In genomic region chr4:39613093-39613656, GRCh38 we compare ENCODE assay signal across 10 cellular contexts. TPM values are rescaled to one million over a fixed set of nuclear protein-coding genes. Genes with fewer than 3 reads are reported as not detected.
DNase-seq lines count a peak whose midpoint lies in the region; ATAC-seq and TF ChIP-seq lines count a peak whose summit lies in the region.
"Had no signal": no experiment of that assay in that cellular context is flagged by ENCODE, and none has a peak within 500 bp of the region (broad histone marks: within the 10 kb centered on the region; RNA-seq: fewer than 3 reads in every experiment).

No MANE protein-coding gene starts in this region.

- TF ChIP-seq CTCF in PC-3 (conservative IDR thresholded peaks at IDR 0.05; ENCODE audit: low read depth, low read length), result no peak

- no peaks in the 10 kb centered on the region for H3K36me3 ChIP-seq in PC-3 (ENCODE audit: low read depth, low read length)

- H3K9ac ChIP-seq in PC-3 (ENCODE audit: low read length), result no peak overlapping the region; the same call in 1 of the 2 replicates

- peaks cover 72% of the 10 kb centered on the region for H3K4me1 ChIP-seq in PC-3 (ENCODE audit: insufficient read depth, low read length)

- POLR2A ChIA-PET in PC-3 (lab: Charles Lee; ENCODE audit: unreplicated experiment), result interaction anchor here (0.6 to 1.5 kb wide), 3 partner anchors 19 to 86 kb away, joined by 4 to 7 read pairs (median 4); partner anchors contain the start of gene UGDH

- H3F3A ChIP-seq in PC-3 (ENCODE audit: low read length, unreplicated experiment), result no peaks in the 10 kb centered on the region

- BruUV-seq in PC-3 (replicated peaks; lab: Mats Ljungman, UMichigan), result no TSS peak

- no peaks in the 10 kb centered on the region for H4K20me1 ChIP-seq in PC-3 (ENCODE audit: low read length)

- H3K27ac ChIP-seq in PC-3 (ENCODE audit: low read length) (peak overlapping the region; percentile 78), layer of hippocampus (ENCODE audit: low read depth, low read length) (peak overlapping the region; percentile 22), caudate nucleus (ENCODE audit: low read depth, low read length) (no peak overlapping the region)
- H3K27ac ChIP-seq: foreskin keratinocyte had no signal

- H3K9me3 ChIP-seq in PC-3 (ENCODE audit: low read length), result no peaks in the 10 kb centered on the region

- ATAC-seq in GM21381 (IDR thresholded peaks at IDR 0.05; ENCODE audit: unreplicated experiment), result peak; percentile 32
- ATAC-seq in PC-3, result peak; percentile 67
- ATAC-seq: foreskin keratinocyte had no signal

- DNase-seq in AG08396 (ENCODE audit: low spot score) (peak; percentile 21), PC-3 (peak; percentile 68), GOT3 (lab: John Stamatoyannopoulos, UW) (no peak), caudate nucleus (lab: John Stamatoyannopoulos, UW) (no peak), GM19238 (ENCODE audit: insufficient read length, low spot score) (no peak), NCI-H1048 (lab: John Stamatoyannopoulos, UW) (no peak)
- DNase-seq: foreskin keratinocyte, T-helper 1 cell had no signal

- CTCF ChIA-PET in PC-3 (lab: Charles Lee), result no interaction called here

- H3K79me2 ChIP-seq in PC-3 (ENCODE audit: low read length), result no peaks in the 10 kb centered on the region

- no peaks in the 10 kb centered on the region for H3K9me2 ChIP-seq in PC-3 (replicated peaks; ENCODE audit: low read length)

- H3K4me3 ChIP-seq in PC-3 (ENCODE audit: low read length), result peak overlapping the region; percentile 21; the same call in 1 of the 2 replicates

- H3K27me3 ChIP-seq in PC-3 (ENCODE audit: low read length), result no peaks in the 10 kb centered on the region
- no peaks in the 10 kb centered on the region for H3K27me3 ChIP-seq in layer of hippocampus (ENCODE audit: control insufficient read depth, insufficient read depth, low read length)
- H3K27me3 ChIP-seq: foreskin keratinocyte had no signal

- intact Hi-C loops in PC-3 (cut with micrococcal nuclease), result no loop called here

- H2AFZ ChIP-seq in PC-3 (ENCODE audit: low read length), result peak overlapping the region; percentile 31; the same call in 1 of the 2 replicates

- peak overlapping the region; percentile 73 for H3K4me2 ChIP-seq in PC-3 (ENCODE audit: low read length)

RNA-seq across cellular contexts. Expression of gene SMIM14, which starts 25.5 kb away (rescaled TPM):
- total RNA-seq in PC-3 (2014; rRNA removed), result 3.3 and 4.8 TPM in 2 replicates

Comparison
In these comparisons a context has a peak if more than half of its experiments do, and no peak if none do; other contexts are left out.
1. DNase-seq: peak in AG08396 (single experiment) and PC-3 (single experiment); none in GOT3 (single experiment), caudate nucleus (0 of 61), GM19238 (single experiment) and NCI-H1048 (single experiment).